In the genomic region with DNA sequence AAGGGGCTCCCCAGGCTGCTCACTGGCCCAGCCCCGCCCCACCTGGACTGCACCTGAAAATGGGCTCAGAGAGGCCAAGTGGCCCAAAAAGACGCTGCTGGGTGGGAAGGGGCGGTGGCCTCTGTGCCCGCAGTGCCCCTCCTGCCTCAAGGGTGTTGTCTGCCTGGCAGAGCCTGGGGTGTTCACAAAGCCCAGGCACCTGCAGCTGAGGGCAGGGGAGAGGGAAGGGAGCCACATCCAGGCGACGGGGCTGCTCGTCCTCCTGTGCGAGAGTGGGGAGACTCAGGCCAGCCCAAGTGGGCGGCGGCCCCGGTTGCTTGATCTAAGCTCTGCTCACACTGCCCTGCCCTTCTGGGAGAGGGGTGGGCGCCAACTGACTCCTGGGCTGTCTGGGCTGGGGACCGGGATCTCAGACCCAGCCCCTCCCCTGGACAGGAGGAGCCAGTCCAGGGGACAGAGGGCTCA, we compare ENCODE assay signal across 17 cellular contexts. TPM values are rescaled to one million over a fixed set of nuclear protein-coding genes. Genes with fewer than 3 reads are reported as not detected.
"Had no signal": no experiment of that assay in that cellular context is flagged by ENCODE, and none has a peak within 500 bp of the region (broad histone marks: within the 10 kb centered on the region; RNA-seq: fewer than 3 reads in every experiment).

No MANE protein-coding gene starts in this region.

- H3K4me3 Mint-ChIP-seq: activated CD4-positive, alpha-beta T cell treated with anti-CD3 and anti-CD28 coated beads for 36 hours; activated CD8-positive, alpha-beta T cell treated with anti-CD3 and anti-CD28 coated beads for 36 hours; activated naive CD8-positive, alpha-beta T cell treated with anti-CD3 and anti-CD28 coated beads, Interleukin-2, amount 10 ng/mL, durations not matched to agents 7 days and 5 days; activated T-cell treated with anti-CD3 and anti-CD28 coated beads, Interleukin-2, amount 50 U/mL, for 72 hours; nephron progenitor cell had no signal

- H3K27me3 Mint-ChIP-seq: activated naive CD8-positive, alpha-beta T cell treated with anti-CD3 and anti-CD28 coated beads, Interleukin-2, amount 10 ng/mL, durations not matched to agents 7 days and 5 days had no signal

- DNase-seq: activated CD4-positive, alpha-beta T cell treated with anti-CD3 and anti-CD28 coated beads for 36 hours; activated CD8-positive, alpha-beta memory T cell treated with anti-CD3 and anti-CD28 coated beads, Interleukin-2, amount 50 U/mL, for 4 hours; activated CD8-positive, alpha-beta T cell treated with anti-CD3 and anti-CD28 coated beads for 36 hours; activated naive CD8-positive, alpha-beta T cell treated with anti-CD3 and anti-CD28 coated beads, Interleukin-2, amount 10 ng/mL, durations not matched to agents 7 days and 5 days; activated T-cell treated with anti-CD3 and anti-CD28 coated beads, Interleukin-2, amount 50 U/mL, for 72 hours; anterior cingulate cortex; mesendoderm; nephron progenitor cell; stimulated activated CD4-positive, alpha-beta T cell treated with anti-CD3 and anti-CD28 coated beads, Interleukin-12 subunit alpha, Interleukin-12 subunit beta, amount 100 ng/mL, for 4 hours; stimulated activated CD8-positive, alpha-beta memory T cell treated with anti-CD3 and anti-CD28 coated beads, Interleukin-4, amount 100 ng/mL, for 48 hours; stimulated activated naive CD8-positive, alpha-beta T cell treated with anti-CD3 and anti-CD28 coated beads, Interleukin-15, Interleukin-2, amounts not matched to agents 100 U/mL and 50 U/mL, for 24 hours; T-helper 9 cell had no signal

- H3K9me3 Mint-ChIP-seq: activated CD8-positive, alpha-beta T cell treated with anti-CD3 and anti-CD28 coated beads for 36 hours; activated naive CD8-positive, alpha-beta T cell treated with anti-CD3 and anti-CD28 coated beads, Interleukin-2, amount 10 ng/mL, durations not matched to agents 7 days and 5 days; activated T-cell treated with anti-CD3 and anti-CD28 coated beads, Interleukin-2, amount 50 U/mL, for 72 hours had no signal

- H3K4me1 Mint-ChIP-seq: activated CD4-positive, alpha-beta T cell treated with anti-CD3 and anti-CD28 coated beads for 36 hours had no signal

- H3K27ac Mint-ChIP-seq: activated CD4-positive, alpha-beta T cell treated with anti-CD3 and anti-CD28 coated beads for 36 hours; activated CD8-positive, alpha-beta T cell treated with anti-CD3 and anti-CD28 coated beads for 36 hours; activated naive CD8-positive, alpha-beta T cell treated with anti-CD3 and anti-CD28 coated beads, Interleukin-2, amount 10 ng/mL, durations not matched to agents 7 days and 5 days; activated T-cell treated with anti-CD3 and anti-CD28 coated beads, Interleukin-2, amount 50 U/mL, for 72 hours had no signal

- H3K36me3 ChIP-seq: breast epithelium, esophagus muscularis mucosa, suprapubic skin, upper lobe of left lung had no signal

- H3K27ac ChIP-seq: breast epithelium, esophagus muscularis mucosa, suprapubic skin had no signal

- H3K4me3 ChIP-seq: breast epithelium, esophagus muscularis mucosa, suprapubic skin had no signal

- H3K36me3 Mint-ChIP-seq: activated naive CD8-positive, alpha-beta T cell treated with anti-CD3 and anti-CD28 coated beads, Interleukin-2, amount 10 ng/mL, durations not matched to agents 7 days and 5 days had no signal

- ATAC-seq: activated CD4-positive, alpha-beta T cell treated with anti-CD3 and anti-CD28 coated beads for 36 hours; activated CD8-positive, alpha-beta T cell treated with anti-CD3 and anti-CD28 coated beads for 36 hours; activated T-cell treated with anti-CD3 and anti-CD28 coated beads, Interleukin-2, amount 50 U/mL, for 72 hours; stimulated activated naive CD8-positive, alpha-beta T cell treated with anti-CD3 and anti-CD28 coated beads, Interleukin-15, Interleukin-2, amounts not matched to agents 100 U/mL and 50 U/mL, for 24 hours had no signal

- H3K27me3 ChIP-seq: upper lobe of left lung had no signal

- H3K9me3 ChIP-seq: breast epithelium, esophagus muscularis mucosa, suprapubic skin, upper lobe of left lung had no signal

- H3K4me1 ChIP-seq: breast epithelium, esophagus muscularis mucosa had no signal

RNA-seq across cellular contexts. Expression of a gene that starts 1.5 kb away (rescaled TPM):
- total RNA-seq: activated CD4-positive, alpha-beta T cell treated with anti-CD3 and anti-CD28 coated beads for 36 hours; activated CD8-positive, alpha-beta T cell treated with anti-CD3 and anti-CD28 coated beads for 36 hours; activated naive CD8-positive, alpha-beta T cell treated with anti-CD3 and anti-CD28 coated beads, Interleukin-2, amount 10 ng/mL, durations not matched to agents 7 days and 5 days; activated T-cell treated with anti-CD3 and anti-CD28 coated beads, Interleukin-2, amount 50 U/mL, for 72 hours; pulmonary artery endothelial cell had no signal
